Comparison of ENCODE assay signal across 10 cellular contexts in the genomic region with DNA sequence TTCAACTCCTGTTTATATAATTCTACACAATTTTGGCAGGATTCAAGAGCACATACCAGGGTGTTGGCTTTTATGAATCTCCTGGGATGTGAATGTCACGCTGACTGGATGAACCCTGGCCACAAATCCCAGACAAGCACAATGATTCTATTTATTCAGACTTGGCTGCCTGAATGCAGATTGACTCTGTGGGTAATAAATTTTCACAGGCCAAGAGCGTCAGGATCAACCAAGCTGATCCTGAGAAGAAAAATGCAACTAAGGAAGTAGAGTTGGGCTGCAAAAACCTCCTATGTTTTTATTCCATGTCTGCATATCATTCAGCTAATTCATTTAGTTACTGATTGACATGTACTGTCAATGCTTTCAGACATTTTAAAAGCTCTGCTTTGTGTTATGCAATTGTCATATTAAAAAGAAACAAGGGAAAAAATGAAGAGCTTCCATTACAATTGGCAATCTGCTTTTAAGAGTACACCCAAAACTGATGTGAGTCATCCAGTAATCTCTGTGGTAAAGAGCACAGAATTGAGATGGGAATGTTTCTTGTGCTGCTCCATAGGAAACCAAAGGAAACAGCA.
DNase-seq lines count a peak whose midpoint lies in the region; TF ChIP-seq lines count a peak whose summit lies in the region.
"Had no signal": no experiment of that assay in that cellular context is flagged by ENCODE, and none has a peak within 500 bp of the region (broad histone marks: within the 10 kb centered on the region; RNA-seq: fewer than 3 reads in every experiment).

No MANE protein-coding gene starts in this region.

- POLR2A ChIA-PET in activated CD4-positive, alpha-beta T cell treated with anti-CD3 and anti-CD28 coated beads, Interleukin-2, amount 10 ng/mL, durations not matched to agents 7 days and 5 days (lab: Charles Lee), result no interaction called here

- no peaks in the 10 kb centered on the region for H3K9me3 Mint-ChIP-seq in activated CD4-positive, alpha-beta T cell treated with anti-CD3 and anti-CD28 coated beads, Interleukin-2, amount 10 ng/mL, durations not matched to agents 7 days and 5 days
- H3K9me3 Mint-ChIP-seq: activated T-cell treated with anti-CD3 and anti-CD28 coated beads, Interleukin-2, amount 50 U/mL, for 24 hours had no signal

- CTCF ChIA-PET in activated CD4-positive, alpha-beta T cell treated with anti-CD3 and anti-CD28 coated beads, Interleukin-2, amount 10 ng/mL, durations not matched to agents 7 days and 5 days (lab: Charles Lee), result interaction anchor here (0.9 to 2.2 kb wide), 2 partner anchors 7 to 22 kb away, joined by 4 to 6 read pairs; no protein-coding TSS in a partner anchor

- no peak overlapping the region for H3K4me3 ChIP-seq in BE2C (ENCODE audit: low read depth, low read length)

- no peaks in the 10 kb centered on the region for H3K27me3 ChIP-seq in BE2C

- H3K4me1 Mint-ChIP-seq in activated CD4-positive, alpha-beta T cell treated with anti-CD3 and anti-CD28 coated beads, Interleukin-2, amount 10 ng/mL, durations not matched to agents 7 days and 5 days, result no peaks in the 10 kb centered on the region

- peaks cover 1% of the 10 kb centered on the region for H3K36me3 Mint-ChIP-seq in activated CD4-positive, alpha-beta T cell treated with anti-CD3 and anti-CD28 coated beads, Interleukin-2, amount 10 ng/mL, durations not matched to agents 7 days and 5 days (ENCODE audit: low read depth)

- H3K4me3 Mint-ChIP-seq in activated CD4-positive, alpha-beta T cell treated with anti-CD3 and anti-CD28 coated beads, Interleukin-2, amount 10 ng/mL, durations not matched to agents 7 days and 5 days, result no peak overlapping the region
- H3K4me3 Mint-ChIP-seq: activated T-cell treated with anti-CD3 and anti-CD28 coated beads, Interleukin-2, amount 50 U/mL, for 24 hours had no signal

- DNase-seq in BE2C, result peak; percentile 33
- peak; percentile 10 to 14 for DNase-seq in NCI-H187 (lab: John Stamatoyannopoulos, UW)
- DNase-seq in dedifferentiated amniotic fluid mesenchymal stem cell (ENCODE audit: extremely low spot score), result peak; percentile 95
- DNase-seq in myocyte (ENCODE audit: low read depth), result peak; percentile 39
- DNase-seq in activated CD4-positive, alpha-beta T cell treated with anti-CD3 and anti-CD28 coated beads, Interleukin-2, amount 10 ng/mL, durations not matched to agents 7 days and 5 days, result no peak
- DNase-seq in GM13976 (ENCODE audit: low spot score), result no peak
- DNase-seq in D341Med (ENCODE audit: low spot score), result no peak
- no peak for DNase-seq in GM10266 (ENCODE audit: extremely low spot score)
- DNase-seq: activated T-cell treated with anti-CD3 and anti-CD28 coated beads, Interleukin-2, amount 50 U/mL, for 24 hours; NCI-H774 had no signal

- H3K9me3 ChIP-seq in BE2C, result no peaks in the 10 kb centered on the region

- H3K36me3 ChIP-seq in BE2C, result no peaks in the 10 kb centered on the region

- H3K27me3 Mint-ChIP-seq in activated CD4-positive, alpha-beta T cell treated with anti-CD3 and anti-CD28 coated beads, Interleukin-2, amount 10 ng/mL, durations not matched to agents 7 days and 5 days, result no peaks in the 10 kb centered on the region
- H3K27me3 Mint-ChIP-seq: activated T-cell treated with anti-CD3 and anti-CD28 coated beads, Interleukin-2, amount 50 U/mL, for 24 hours had no signal

- TF ChIP-seq CTCF in BE2C (IDR thresholded peaks at IDR 0.05; ENCODE audit: low read depth, low read length) (no peak), GM13976 (IDR thresholded peaks at IDR 0.05; ENCODE audit: borderline replicate concordance, control extremely low read depth, extremely low read depth, insufficient read depth, missing control alignments) (no peak), GM10266 (IDR thresholded peaks at IDR 0.05; ENCODE audit: control insufficient read depth, insufficient read depth, low read depth, missing control alignments) (no peak)

- H3K4me1 ChIP-seq in BE2C, result peaks cover 5% of the 10 kb centered on the region

- in situ Hi-C loops in GM13976 (cut with MboI; ENCODE audit: low sequenced_read_pairs, unreplicated experiment), result no loop called here

- H3K27ac Mint-ChIP-seq in activated CD4-positive, alpha-beta T cell treated with anti-CD3 and anti-CD28 coated beads, Interleukin-2, amount 10 ng/mL, durations not matched to agents 7 days and 5 days, result no peak overlapping the region
- H3K27ac Mint-ChIP-seq: activated T-cell treated with anti-CD3 and anti-CD28 coated beads, Interleukin-2, amount 50 U/mL, for 24 hours had no signal

Comparison
In these comparisons a context has a peak if more than half of its experiments do, and no peak if none do; other contexts are left out.
1. DNase-seq: peak in BE2C (single experiment), NCI-H187 (2 of 2), dedifferentiated amniotic fluid mesenchymal stem cell (single experiment) and myocyte (single experiment); none in activated CD4-positive, alpha-beta T cell treated with anti-CD3 and anti-CD28 coated beads, Interleukin-2, amount 10 ng/mL, durations not matched to agents 7 days and 5 days (single experiment), GM13976 (single experiment), D341Med (single experiment) and GM10266 (single experiment).